Comparison of ENCODE assay signal across 13 cellular contexts in the genomic region with DNA sequence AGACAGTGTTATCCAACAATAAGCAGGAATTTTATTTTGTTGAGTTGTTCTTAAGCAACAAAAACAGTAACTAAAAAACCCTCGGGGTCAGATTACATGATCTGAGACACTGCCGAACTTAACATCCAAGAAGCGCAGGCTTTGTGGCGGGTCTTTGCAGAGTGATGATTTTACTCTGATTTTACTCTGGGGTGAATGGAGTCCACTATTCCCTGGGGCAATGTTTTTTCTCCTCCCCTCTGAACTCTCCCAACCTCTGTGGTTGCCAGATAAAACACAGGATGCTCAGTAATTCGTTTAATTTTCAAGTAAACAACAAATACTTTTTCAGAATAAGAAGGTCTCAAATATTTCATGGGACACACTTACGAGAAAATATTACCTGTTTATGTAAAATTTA.
DNase-seq lines count a peak whose midpoint lies in the region; ATAC-seq and TF ChIP-seq lines count a peak whose summit lies in the region.
"Had no signal": no experiment of that assay in that cellular context is flagged by ENCODE, and none has a peak within 500 bp of the region (broad histone marks: within the 10 kb centered on the region; RNA-seq: fewer than 3 reads in every experiment).

No MANE protein-coding gene starts in this region.

- H3K9me3 Mint-ChIP-seq in nephron progenitor cell (peaks cover 13% of the 10 kb centered on the region), GM23338 (no peaks in the 10 kb centered on the region)
- H3K9me3 Mint-ChIP-seq: CD14-positive monocyte; CD8-positive, alpha-beta T cell had no signal

- peak overlapping the region in 6 of 11 experiments; percentile 24 to 34 (median 29); a peak in 7 of 22 replicates for H3K4me2 ChIP-seq in BLaER1 treated with 17β-estradiol and CSF1 and Interleukin-3, amounts not matched to agents 10 nM and 100 nM
- H3K4me2 ChIP-seq in GM23338 = no peak overlapping the region

- H3K27me3 ChIP-seq in BLaER1 treated with 17β-estradiol and CSF1 and Interleukin-3, amounts not matched to agents 10 nM and 100 nM = no peaks in the 10 kb centered on the region
- H3K27me3 ChIP-seq in WERI-Rb-1 (ENCODE audit: insufficient read depth, low read depth, severe bottlenecking) (peaks cover 31% of the 10 kb centered on the region), GM23338 (ENCODE audit: insufficient read depth) (no peaks in the 10 kb centered on the region)

- H3K9ac ChIP-seq in BLaER1 treated with 17β-estradiol and CSF1 and Interleukin-3, amounts not matched to agents 10 nM and 100 nM = no peak overlapping the region
- H3K9ac ChIP-seq: GM23248 had no signal

- H3K9me3 ChIP-seq in BLaER1 treated with 17β-estradiol and CSF1 and Interleukin-3, amounts not matched to agents 10 nM and 100 nM (replicated peaks in 1 of 11) = no peaks in the 10 kb centered on the region
- H3K9me3 ChIP-seq in HEK293 (ENCODE audit: control insufficient read depth, insufficient read depth, low read depth, low read length) (no peaks in the 10 kb centered on the region), WERI-Rb-1 (ENCODE audit: severe bottlenecking) (no peaks in the 10 kb centered on the region)

- TF ChIP-seq CTCF in HEK293 (tag by site-specific recombination; IDR thresholded peaks at IDR 0.05) = no peak
- no peak for TF ChIP-seq CTCF in WERI-Rb-1 (IDR thresholded peaks at IDR 0.05; ENCODE audit: low read depth, low read length)
- TF ChIP-seq CTCF in nephron progenitor cell (IDR thresholded peaks at IDR 0.05) = no peak
- TF ChIP-seq CTCF in GM23338 (conservative IDR thresholded peaks at IDR 0.05; ENCODE audit: low read depth in 2 of 2) = no peak

- POLR2A ChIA-PET in HEK293 (lab: Yijun Ruan, JAX) = no interaction called here

- no peaks in the 10 kb centered on the region for H3K79me2 ChIP-seq in GM23338 (replicated peaks; ENCODE audit: insufficient read depth)

- H3K4me1 Mint-ChIP-seq in nephron progenitor cell = peaks cover 27% of the 10 kb centered on the region
- no peaks in the 10 kb centered on the region; the same call in 2 of the 3 replicates for H3K4me1 Mint-ChIP-seq in GM23338
- H3K4me1 Mint-ChIP-seq: B cell, CD14-positive monocyte, IgD-negative memory B cell had no signal

- H3K4me3 ChIP-seq in BLaER1 treated with 17β-estradiol and CSF1 and Interleukin-3, amounts not matched to agents 10 nM and 100 nM = no peak overlapping the region
- H3K4me3 ChIP-seq in HEK293 (ENCODE audit: low read depth, low read length) (no peak overlapping the region), WERI-Rb-1 (ENCODE audit: low read depth, low read length) (no peak overlapping the region), GM23338 (no peak overlapping the region)
- H3K4me3 ChIP-seq: GM12878, GM23248 had no signal

- peaks cover 5% of the 10 kb centered on the region; the same call in 1 of the 2 replicates for H3K9me2 ChIP-seq in GM23338 (ENCODE audit: insufficient read depth)

- no peak overlapping the region for H3K27ac ChIP-seq in BLaER1 treated with 17β-estradiol and CSF1 and Interleukin-3, amounts not matched to agents 10 nM and 100 nM
- no peak overlapping the region for H3K27ac ChIP-seq in HEK293 (ENCODE audit: extremely low read depth, low read depth, low read length)
- H3K27ac ChIP-seq in WERI-Rb-1 = no peak overlapping the region
- no peak overlapping the region for H3K27ac ChIP-seq in GM23338 (ENCODE audit: low read depth)
- H3K27ac ChIP-seq: GM23248 had no signal

- H3K27ac Mint-ChIP-seq in nephron progenitor cell (no peak overlapping the region), GM23338 (no peak overlapping the region)
- H3K27ac Mint-ChIP-seq: B cell; CD14-positive monocyte; CD8-positive, alpha-beta T cell; IgD-negative memory B cell had no signal

- no peaks in the 10 kb centered on the region for H3F3A ChIP-seq in GM23338 (replicated peaks; ENCODE audit: low read depth)

- DNase-seq in SW480 (ENCODE audit: low spot score) (peak; percentile 15), myocyte (ENCODE audit: low read depth) (peak; percentile 1), WERI-Rb-1 (no peak), nephron progenitor cell (no peak), GM23338 (ENCODE audit: low spot score) (no peak)
- DNase-seq: CD8-positive, alpha-beta T cell; GM23248 had no signal

- no peaks in the 10 kb centered on the region for H3K36me3 ChIP-seq in BLaER1 treated with 17β-estradiol and CSF1 and Interleukin-3, amounts not matched to agents 10 nM and 100 nM
- H3K36me3 ChIP-seq in HEK293 (ENCODE audit: control insufficient read depth in 2 of 2, insufficient read depth in 1 of 2, low read length in 2 of 2) (no peaks in the 10 kb centered on the region), WERI-Rb-1 (no peaks in the 10 kb centered on the region), GM23338 (ENCODE audit: insufficient read depth) (no peaks in the 10 kb centered on the region)

- no peak for ATAC-seq in GM23338
- ATAC-seq: CD8-positive, alpha-beta T cell; GM12878 had no signal

- peaks cover 0 to 38% (median 9%) of the 10 kb centered on the region in 10 experiments; a peak in 10 of 20 replicates for H3K4me1 ChIP-seq in BLaER1 treated with 17β-estradiol and CSF1 and Interleukin-3, amounts not matched to agents 10 nM and 100 nM
- H3K4me1 ChIP-seq in HEK293 (ENCODE audit: control insufficient read depth, insufficient read depth, low read length) (no peaks in the 10 kb centered on the region), GM23338 (ENCODE audit: insufficient read depth) (no peaks in the 10 kb centered on the region)

- no peak overlapping the region for H3K4me3 Mint-ChIP-seq in nephron progenitor cell
- no peak overlapping the region for H3K4me3 Mint-ChIP-seq in GM23338
- H3K4me3 Mint-ChIP-seq: B cell; CD14-positive monocyte; CD8-positive, alpha-beta T cell; IgD-negative memory B cell had no signal

- CTCF ChIA-PET in HEK293 (lab: Yijun Ruan, JAX) = interaction anchor here (0.7 to 1.2 kb wide), 4 partner anchors 10 to 506 kb away, joined by 3 to 4 read pairs (median 4); no protein-coding TSS in a partner anchor

- no peaks in the 10 kb centered on the region for H3K36me3 Mint-ChIP-seq in nephron progenitor cell (ENCODE audit: low read depth)
- no peaks in the 10 kb centered on the region for H3K36me3 Mint-ChIP-seq in GM23338 (ENCODE audit: low read depth)
- H3K36me3 Mint-ChIP-seq: CD14-positive monocyte; CD8-positive, alpha-beta T cell; IgD-negative memory B cell had no signal

- H2AFZ ChIP-seq in GM23338 = no peak overlapping the region
- H2AFZ ChIP-seq: GM23248 had no signal

- no peaks in the 10 kb centered on the region; a peak in 2 of 22 replicates for H4K20me1 ChIP-seq in BLaER1 treated with 17β-estradiol and CSF1 and Interleukin-3, amounts not matched to agents 10 nM and 100 nM
- no peaks in the 10 kb centered on the region for H4K20me1 ChIP-seq in GM23338 (replicated peaks; ENCODE audit: insufficient read depth)

- H3K27me3 Mint-ChIP-seq in nephron progenitor cell (ENCODE audit: low read depth, poor library complexity) (peaks cover 26% of the 10 kb centered on the region), GM23338 (ENCODE audit: insufficient read depth, low read depth, poor library complexity) (peaks cover 13% of the 10 kb centered on the region)
- H3K27me3 Mint-ChIP-seq: B cell had no signal

TF ChIP-seq in HEK293, 187 proteins besides CTCF, POLR2A, EP300 and RAD21:
- peak; percentile 3 for TF ChIP-seq SETDB1 (IDR thresholded peaks at IDR 0.05; ENCODE audit: insufficient read length, low read length)
- TF ChIP-seq ZNF571 (tag by site-specific recombination; IDR thresholded peaks at IDR 0.05) = no peak
TF ChIP-seq in HEK293: peak in this region for 1.

TF ChIP-seq in GM23338, 12 proteins besides CTCF, POLR2A, EP300 and RAD21:
- TF ChIP-seq ZNF331 (CRISPR knock-in tag; IDR thresholded peaks at IDR 0.05; ENCODE audit: low read depth) = no peak
- no peak for TF ChIP-seq POLR2AphosphoS5 (IDR thresholded peaks at IDR 0.05; ENCODE audit: low read depth)
- no peak for TF ChIP-seq CREB1 (CRISPR knock-in tag; IDR thresholded peaks at IDR 0.05; ENCODE audit: low read depth)
- TF ChIP-seq NANOG (IDR thresholded peaks at IDR 0.05; ENCODE audit: borderline replicate concordance) = no peak
- TF ChIP-seq, protein P1, sequence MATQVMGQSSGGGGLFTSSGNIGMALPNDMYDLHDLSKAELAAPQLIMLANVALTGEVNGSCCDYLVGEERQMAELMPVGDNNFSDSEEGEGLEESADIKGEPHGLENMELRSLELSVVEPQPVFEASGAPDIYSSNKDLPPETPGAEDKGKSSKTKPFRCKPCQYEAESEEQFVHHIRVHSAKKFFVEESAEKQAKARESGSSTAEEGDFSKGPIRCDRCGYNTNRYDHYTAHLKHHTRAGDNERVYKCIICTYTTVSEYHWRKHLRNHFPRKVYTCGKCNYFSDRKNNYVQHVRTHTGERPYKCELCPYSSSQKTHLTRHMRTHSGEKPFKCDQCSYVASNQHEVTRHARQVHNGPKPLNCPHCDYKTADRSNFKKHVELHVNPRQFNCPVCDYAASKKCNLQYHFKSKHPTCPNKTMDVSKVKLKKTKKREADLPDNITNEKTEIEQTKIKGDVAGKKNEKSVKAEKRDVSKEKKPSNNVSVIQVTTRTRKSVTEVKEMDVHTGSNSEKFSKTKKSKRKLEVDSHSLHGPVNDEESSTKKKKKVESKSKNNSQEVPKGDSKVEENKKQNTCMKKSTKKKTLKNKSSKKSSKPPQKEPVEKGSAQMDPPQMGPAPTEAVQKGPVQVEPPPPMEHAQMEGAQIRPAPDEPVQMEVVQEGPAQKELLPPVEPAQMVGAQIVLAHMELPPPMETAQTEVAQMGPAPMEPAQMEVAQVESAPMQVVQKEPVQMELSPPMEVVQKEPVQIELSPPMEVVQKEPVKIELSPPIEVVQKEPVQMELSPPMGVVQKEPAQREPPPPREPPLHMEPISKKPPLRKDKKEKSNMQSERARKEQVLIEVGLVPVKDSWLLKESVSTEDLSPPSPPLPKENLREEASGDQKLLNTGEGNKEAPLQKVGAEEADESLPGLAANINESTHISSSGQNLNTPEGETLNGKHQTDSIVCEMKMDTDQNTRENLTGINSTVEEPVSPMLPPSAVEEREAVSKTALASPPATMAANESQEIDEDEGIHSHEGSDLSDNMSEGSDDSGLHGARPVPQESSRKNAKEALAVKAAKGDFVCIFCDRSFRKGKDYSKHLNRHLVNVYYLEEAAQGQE (IDR thresholded peaks at IDR 0.05; ENCODE audit: unreplicated experiment) = no peak
- TF ChIP-seq ZNF114 (CRISPR knock-in tag; IDR thresholded peaks at IDR 0.05) = no peak
- no peak for TF ChIP-seq JUNB (IDR thresholded peaks at IDR 0.05; ENCODE audit: unreplicated experiment)
- no peak for TF ChIP-seq EZH2 (IDR thresholded peaks at IDR 0.05; ENCODE audit: low read depth, unreplicated experiment)

Comparison
In these comparisons a context has a peak if more than half of its experiments do, and no peak if none do; other contexts are left out.
1. DNase-seq: peak in SW480 (single experiment) and myocyte (single experiment); none in WERI-Rb-1 (single experiment), nephron progenitor cell (single experiment) and GM23338 (single experiment).